ENCODE assay signal across 8 cellular contexts in the genomic region with DNA sequence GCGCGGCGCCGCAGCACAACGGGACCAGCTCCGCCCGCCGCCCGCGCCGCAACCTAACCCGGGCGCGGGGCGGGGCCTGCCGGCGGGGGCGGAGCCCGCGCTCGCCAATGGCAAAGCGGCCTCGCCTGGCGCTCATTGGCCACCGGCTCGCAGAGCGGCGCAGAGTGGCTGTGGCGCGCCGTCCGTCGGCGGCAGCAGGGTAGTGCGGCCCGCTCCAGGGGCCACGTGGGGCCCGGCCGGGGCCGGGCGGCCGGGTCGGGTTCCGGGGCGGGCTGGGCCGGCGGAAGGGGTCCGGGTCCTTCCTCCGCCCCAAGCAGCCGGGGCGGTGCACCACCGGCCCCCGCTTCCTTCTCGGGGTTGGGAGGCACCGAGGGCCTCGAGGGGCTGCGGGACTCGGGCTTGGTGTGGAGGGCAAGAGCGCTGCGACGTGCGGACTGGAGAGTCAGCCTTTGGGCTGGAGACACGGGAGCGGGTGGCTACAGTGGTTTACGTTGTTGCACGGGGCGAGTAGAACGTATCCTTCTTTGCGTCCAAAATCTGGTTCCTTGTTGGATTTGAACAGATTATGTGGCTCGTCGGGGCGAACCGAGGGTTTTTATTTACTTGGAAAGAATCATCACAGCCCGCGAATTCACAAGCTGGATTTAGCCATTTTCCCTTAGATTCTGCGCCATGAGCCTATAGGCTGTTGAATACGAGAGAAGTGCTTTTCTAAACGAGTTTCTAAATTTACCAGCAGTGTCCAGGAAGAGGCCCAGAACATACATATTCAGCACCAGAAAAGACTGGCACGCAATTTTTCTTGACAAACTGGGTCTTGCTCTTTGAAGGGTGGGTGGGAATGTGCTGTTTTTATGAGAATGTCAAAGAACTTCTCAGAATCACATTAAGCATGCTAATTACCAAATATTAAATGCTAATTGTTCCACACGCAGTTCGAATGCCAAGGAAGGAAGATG. TPM values are rescaled to one million over a fixed set of nuclear protein-coding genes. Genes with fewer than 3 reads are reported as not detected.
DNase-seq lines count a peak whose midpoint lies in the region; ATAC-seq, FAIRE-seq and TF ChIP-seq lines count a peak whose summit lies in the region.

A gene (minus strand): TSS at position 29 of the 959 bp plus-strand sequence. CDS start 75 bp downstream, outside the sequence.

- TF ChIP-seq CTCF in WI38 (IDR thresholded peaks at IDR 0.05; ENCODE audit: low read depth, low read length) (0 out of 2 replicates have a peak, but pooled peaks have one; percentile 12), mammary epithelial cell (conservative IDR thresholded peaks at IDR 0.05 in 1 of 2, IDR thresholded peaks at IDR 0.05 in 1 of 2; ENCODE audit: extremely low read depth in 1 of 2, insufficient read depth in 1 of 2, low read depth in 1 of 2, low read length in 2 of 2) (peak in 1 of 2 donors; percentile 45)

- in situ Hi-C loops in ACHN (cut with HindIII; ENCODE audit: low pct_ligation_motif_present, low pct_unique_long_range_greater_than_20kb, low sequenced_read_pairs) (no loop called here), mammary epithelial cell (cut with MboI; ENCODE audit: low sequenced_read_pairs in 2 of 2) (no loop called here)

- intact Hi-C loops in mammary epithelial cell (cut with micrococcal nuclease) = loop anchor here (2.0 kb wide), 1 partner anchor 23 kb away; no protein-coding TSS in a partner anchor

- H3K4me2 ChIP-seq in mammary epithelial cell (ENCODE audit: insufficient read depth, low read depth, low read length) = peak within 1 kb of the TSS; percentile 93

- 3% methylated on average over 20 of the region's 81 CpGs for WGBS in mammary epithelial cell (ENCODE audit: low coverage, missing lambda C conversion rate)
- 0 to 1% (median 1%) methylated on average over 43 to 81 of the region's 81 CpGs for WGBS in small intestine, 3 donors

- H3K4me3 ChIP-seq in WI38 (ENCODE audit: low read depth, low read length) (peak within 1 kb of the TSS; percentile 89), mammary epithelial cell (replicated peaks in 1 of 3; ENCODE audit: insufficient read depth in 1 of 3, low read depth in 2 of 3, low read length in 3 of 3) (peak within 1 kb of the TSS; percentile 92 to 99 (median 97)), small intestine (ENCODE audit: low read depth in 1 of 2, low read length in 2 of 2) (peak within 1 kb of the TSS; percentile 90 to 91)

- BruUV-seq in mammary epithelial cell (replicated peaks; lab: Mats Ljungman, UMichigan) = TSS peak; percentile 75

- H4K20me1 ChIP-seq in mammary epithelial cell (ENCODE audit: insufficient read depth, low read length) = no peaks in the 10 kb centered on the region

- H3K4me1 ChIP-seq in mammary epithelial cell (ENCODE audit: insufficient read depth, low read length) (peaks cover 12% of the 10 kb centered on the region), small intestine (ENCODE audit: control insufficient read depth in 2 of 2, insufficient read depth in 1 of 2, low read depth in 1 of 2, low read length in 1 of 2) (peaks cover 3% of the 10 kb centered on the region in 2 donors)

- no peaks in the 10 kb centered on the region for H3K9me3 ChIP-seq in mammary epithelial cell (replicated peaks; ENCODE audit: insufficient read depth, low read length)
- no peaks in the 10 kb centered on the region for H3K9me3 ChIP-seq in small intestine (ENCODE audit: control insufficient read depth, low read depth)

- DNase-seq in ACHN = peak; percentile 89
- DNase-seq in NCI-H2196 (lab: John Stamatoyannopoulos, UW; ENCODE audit: unreplicated experiment) = peak; percentile 95
- peak; percentile 90 for DNase-seq in mammary epithelial cell
- DNase-seq in iPS-NIHi11 (ENCODE audit: low spot score) = peak; percentile 100
- DNase-seq in small intestine = peak; percentile 90

- dilution Hi-C loops in mammary epithelial cell (cut with HindIII; ENCODE audit: low sequenced_read_pairs) = no loop called here

- H3K79me2 ChIP-seq in mammary epithelial cell (ENCODE audit: insufficient read depth, low read length) = peaks cover 48% of the 10 kb centered on the region

- peaks cover 25% of the 10 kb centered on the region for H3K36me3 ChIP-seq in mammary epithelial cell (ENCODE audit: insufficient read depth, low read length)
- H3K36me3 ChIP-seq in small intestine (ENCODE audit: control insufficient read depth in 2 of 2, insufficient read depth in 2 of 2, low read length in 2 of 2) = peaks cover 4 to 11% of the 10 kb centered on the region in 2 donors

- H3K27me3 ChIP-seq in mammary epithelial cell (ENCODE audit: insufficient read depth, low read length) (no peaks in the 10 kb centered on the region), small intestine (ENCODE audit: control insufficient read depth in 2 of 2, insufficient read depth in 2 of 2, low read length in 2 of 2) (no peaks in the 10 kb centered on the region)

- CTCF ChIA-PET in mammary epithelial cell (lab: Charles Lee; ENCODE audit: low non-redundant PET) = interaction anchor here (0.5 kb wide), 1 partner anchor 195 kb away, joined by 9 read pairs; no protein-coding TSS in a partner anchor

- H3K9ac ChIP-seq in mammary epithelial cell (ENCODE audit: insufficient read depth, low read length) = peak within 1 kb of the TSS; percentile 67

- H3K27ac ChIP-seq in mammary epithelial cell (ENCODE audit: insufficient read depth, low read depth, low read length) (peak within 1 kb of the TSS; percentile 55), small intestine (ENCODE audit: low read depth in 1 of 2, low read length in 1 of 2) (peak within 1 kb of the TSS; percentile 50 to 82)

- FAIRE-seq in small intestine (lab: Jason Lieb, UNC) = no peak

- ATAC-seq in GM18868 (IDR thresholded peaks at IDR 0.05; ENCODE audit: unreplicated experiment) = peak; percentile 84
- peak; percentile 89 for ATAC-seq in HG03108 (IDR thresholded peaks at IDR 0.05; ENCODE audit: unreplicated experiment)

- H2AFZ ChIP-seq in mammary epithelial cell (ENCODE audit: low read depth, low read length) = peak within 1 kb of the TSS; percentile 84

RNA-seq across cellular contexts. Expression of the gene that starts here (rescaled TPM):
- 100 to 1,000 TPM in 1 of 2 donors, 10 to 100 TPM in 1; 32.3 to 187 TPM for total RNA-seq in mammary epithelial cell
- polyA plus RNA-seq in mammary epithelial cell (164 TPM), small intestine (10 to 100 TPM in 2 of 3 donors, 1 to 10 TPM in 1; 5.6 to 67.3 (median 25.7) TPM)
- 246 TPM for polyA minus RNA-seq in mammary epithelial cell

Comparison
In these comparisons a context has a peak if more than half of its experiments do, and no peak if none do; other contexts are left out.
1. Peak in every context shown above with its lines: DNase-seq, ATAC-seq, H3K4me3 ChIP-seq and H3K27ac ChIP-seq.